9 cellular contexts compared by ENCODE assay signal in the genomic region with DNA sequence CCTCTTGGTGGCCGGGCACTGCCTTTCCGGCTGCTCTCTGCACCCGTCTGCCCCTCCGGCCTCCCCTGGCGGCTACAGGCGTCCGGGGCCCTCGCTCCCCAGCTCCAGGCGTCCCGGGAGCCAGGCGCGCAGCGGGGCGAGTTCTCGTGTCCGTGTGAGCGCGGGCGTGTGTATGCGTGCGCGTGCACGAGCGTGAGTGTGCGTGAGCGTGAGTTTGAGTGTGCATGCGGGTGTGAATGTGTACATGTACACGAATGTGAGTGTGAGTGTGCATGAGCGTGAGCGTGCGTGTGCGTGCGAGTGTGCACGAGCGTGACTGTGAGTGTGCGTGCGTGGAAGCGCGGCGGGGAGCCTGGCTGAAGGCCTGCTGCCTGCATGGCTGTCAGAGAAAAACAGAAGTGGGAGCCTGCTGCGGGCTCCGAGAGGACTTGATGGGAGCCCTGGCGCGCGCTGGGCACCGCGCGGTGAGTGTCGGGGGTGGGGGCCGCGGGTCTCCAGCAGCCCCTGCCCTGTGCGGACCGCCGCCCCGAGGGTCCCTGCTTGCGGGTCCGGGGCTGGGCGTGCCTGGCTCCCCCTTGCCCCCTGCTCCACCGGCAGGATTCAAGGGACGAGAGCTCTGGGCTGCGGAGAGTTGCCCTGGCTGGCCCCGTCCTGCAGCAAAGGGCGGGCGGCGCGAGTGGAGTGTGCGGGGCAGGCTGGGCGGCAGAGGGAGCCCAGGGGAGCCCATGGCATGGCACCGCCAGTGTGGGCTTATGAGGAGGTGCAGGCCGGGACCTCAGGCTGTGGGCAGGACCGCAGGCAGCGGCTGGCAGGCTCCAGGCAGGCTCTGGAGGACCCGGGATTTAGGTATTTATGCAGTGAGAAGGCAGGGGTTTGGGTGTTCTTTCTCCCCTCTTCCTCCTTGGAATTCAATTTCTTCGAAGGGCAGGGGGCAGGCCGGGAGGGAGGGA.
A peak's percentile ranks its signal among the peaks of the same experiment; 100 is the strongest.
DNase-seq lines count a peak whose midpoint lies in the region; ATAC-seq and TF ChIP-seq lines count a peak whose summit lies in the region.
"Had no signal": no experiment of that assay in that cellular context is flagged by ENCODE, and none has a peak within 500 bp of the region (broad histone marks: within the 10 kb centered on the region; RNA-seq: fewer than 3 reads in every experiment).

No MANE protein-coding gene starts in this region.

- H3K4me3 Mint-ChIP-seq in IgD-negative memory B cell (peak overlapping the region; percentile 8 to 90 (median 78)), endodermal cell (peak overlapping the region; percentile 56), nephron (peak overlapping the region; percentile 71 to 89 (median 79))

- H3K36me3 Mint-ChIP-seq in IgD-negative memory B cell (no peaks in the 10 kb centered on the region), endodermal cell (ENCODE audit: low read depth) (no peaks in the 10 kb centered on the region), nephron (ENCODE audit: low read depth) (no peaks in the 10 kb centered on the region)

- DNase-seq in AG10803 (ENCODE audit: low read depth) (no peak), endodermal cell (no peak), D341Med (ENCODE audit: low spot score) (no peak), NCI-H69 (lab: John Stamatoyannopoulos, UW) (no peak), SHP77 (lab: John Stamatoyannopoulos, UW) (no peak)
- DNase-seq: activated CD4-positive, CD25-positive, alpha-beta regulatory T cell treated with anti-CD3 and anti-CD28 coated beads, Interleukin-2, amount 50 U/mL, for 72 hours had no signal

- H3K27me3 Mint-ChIP-seq in IgD-negative memory B cell = peaks cover 63% of the 10 kb centered on the region
- H3K27me3 Mint-ChIP-seq in endodermal cell (ENCODE audit: insufficient read depth) = peaks cover 99% of the 10 kb centered on the region
- H3K27me3 Mint-ChIP-seq in nephron (ENCODE audit: low read depth) = peaks cover 100% of the 10 kb centered on the region

- H3K9me3 Mint-ChIP-seq in IgD-negative memory B cell (no peaks in the 10 kb centered on the region), endodermal cell (no peaks in the 10 kb centered on the region), nephron (no peaks in the 10 kb centered on the region)

- H3K27me3 ChIP-seq in endodermal cell (ENCODE audit: control insufficient read depth, insufficient read depth, low read length, poor library complexity, severe bottlenecking) = peaks cover 99% of the 10 kb centered on the region

- H3K27ac ChIP-seq in endodermal cell (ENCODE audit: low read depth, low read length) = peak overlapping the region; percentile 36

- no peak for ATAC-seq in GM19467 (IDR thresholded peaks at IDR 0.05; ENCODE audit: unreplicated experiment)

- TF ChIP-seq CTCF in AG10803 (conservative IDR thresholded peaks at IDR 0.05; ENCODE audit: low read length) (no peak), endodermal cell (conservative IDR thresholded peaks at IDR 0.05) (peak; percentile 50), nephron (IDR thresholded peaks at IDR 0.05; ENCODE audit: unreplicated experiment in 3 of 3) (no peak)

- no peaks in the 10 kb centered on the region for H3K36me3 ChIP-seq in endodermal cell (ENCODE audit: control insufficient read depth, insufficient read depth, low read length)

- H3K9ac ChIP-seq in endodermal cell (ENCODE audit: extremely low read depth, low read length, poor library complexity, severe bottlenecking) = no peak overlapping the region

- peak overlapping the region in 2 of 3 donors; percentile 71 to 77 for H3K27ac Mint-ChIP-seq in IgD-negative memory B cell
- no peak overlapping the region for H3K27ac Mint-ChIP-seq in endodermal cell
- no peak overlapping the region for H3K27ac Mint-ChIP-seq in nephron

- H3K4me1 ChIP-seq in endodermal cell (ENCODE audit: control insufficient read depth, insufficient read depth, low read length) = no peaks in the 10 kb centered on the region

- H3K4me1 Mint-ChIP-seq in IgD-negative memory B cell (peaks cover 11 to 14% (median 13%) of the 10 kb centered on the region in 3 donors), endodermal cell (peaks cover 35% of the 10 kb centered on the region), nephron (peaks cover 25% of the 10 kb centered on the region)

- no peaks in the 10 kb centered on the region for H3K9me3 ChIP-seq in endodermal cell (ENCODE audit: control insufficient read depth, low read length)

- 3 to 10% methylated on average over 13 to 75 of the region's 75 CpGs for WGBS in endodermal cell (ENCODE audit: insufficient coverage in 1 of 2, insufficient read length in 1 of 2), 2 experiments

- H3K4me3 ChIP-seq in AG10803 (ENCODE audit: low read length) (peak overlapping the region; percentile 20; the same call in 1 of the 2 replicates), endodermal cell (ENCODE audit: low read length) (peak overlapping the region; percentile 7)

Comparison
In these comparisons a context has a peak if more than half of its experiments do, and no peak if none do; other contexts are left out.
1. H3K27ac Mint-ChIP-seq: peak in IgD-negative memory B cell (2 of 3); none in endodermal cell (single experiment) and nephron (0 of 3).
2. Peak in every context shown above with its lines, with median percentiles within 50 percentile points of each other: H3K4me3 Mint-ChIP-seq.